In the genomic region with DNA sequence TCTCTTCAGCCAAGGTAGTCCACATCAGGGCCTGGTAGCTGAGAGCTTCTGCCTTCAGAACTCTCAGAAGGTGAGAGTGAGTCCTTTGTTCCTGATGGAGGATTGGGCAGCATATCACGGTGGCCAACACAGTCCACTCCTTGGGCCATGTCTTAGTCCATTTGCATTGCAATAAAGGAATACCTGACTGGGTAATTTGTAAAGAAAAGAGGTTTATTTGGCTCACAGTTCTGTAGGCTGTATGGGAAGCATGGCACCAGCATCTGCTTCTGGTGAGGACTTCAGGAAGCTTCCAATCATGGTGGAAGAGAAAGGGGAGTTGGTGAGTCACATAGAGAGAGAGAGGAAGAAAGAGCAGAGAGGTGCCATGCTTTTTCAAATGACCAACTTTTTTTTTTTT, we compare ENCODE assay signal across 37 cellular contexts.
A peak's percentile ranks its signal among the peaks of the same experiment; 100 is the strongest.
DNase-seq lines count a peak whose midpoint lies in the region; ATAC-seq, FAIRE-seq and TF ChIP-seq lines count a peak whose summit lies in the region.
"Had no signal": no experiment of that assay in that cellular context is flagged by ENCODE, and none has a peak within 500 bp of the region (broad histone marks: within the 10 kb centered on the region; RNA-seq: fewer than 3 reads in every experiment).

No MANE protein-coding gene starts in this region.

- no peak overlapping the region for H2AK5ac ChIP-seq in neuronal stem cell (ENCODE audit: low read depth, low read length)

- H3K14ac ChIP-seq in neuronal stem cell (ENCODE audit: low read length): no peak overlapping the region

- BruUV-seq in K562 (replicated peaks; lab: Mats Ljungman, UMichigan): no TSS peak

- no peak for TF ChIP-seq EP300 in K562 (IDR thresholded peaks at IDR 0.05; ENCODE audit: low read length)

- POLR2A ChIA-PET in K562 (lab: Yijun Ruan, JAX): interaction anchor here (1.5 to 7.6 kb wide), 2 partner anchors 15 to 23 kb away, joined by 4 to 57 read pairs; no protein-coding TSS in a partner anchor

- no peak for TF ChIP-seq POLR2A in K562 (conservative IDR thresholded peaks at IDR 0.05)

- H3K27ac ChIP-seq in K562 (ENCODE audit: extremely low read depth, low read depth, low read length) (no peak overlapping the region), neuronal stem cell (replicated peaks; ENCODE audit: low read length) (no peak overlapping the region), upper lobe of right lung (no peak overlapping the region)
- H3K27ac ChIP-seq: 22Rv1; A549; BLaER1; BLaER1 treated with 17β-estradiol and CSF1 and Interleukin-3, amounts not matched to agents 10 nM and 100 nM; C4-2B had no signal

- H3K4ac ChIP-seq in neuronal stem cell (ENCODE audit: low read length): no peak overlapping the region

- no peak overlapping the region for H4K91ac ChIP-seq in neuronal stem cell (ENCODE audit: low read depth, low read length, poor library complexity)

- H2BK15ac ChIP-seq in neuronal stem cell (ENCODE audit: low read length): no peak overlapping the region

- ATAC-seq in K562 (no peak), HG02588 (IDR thresholded peaks at IDR 0.05; ENCODE audit: unreplicated experiment) (no peak), esophagus mucosa (no peak), upper lobe of right lung (no peak)
- ATAC-seq in stimulated activated naive B cell treated with anti-CD40 and anti-IgM and Interleukin-4, amounts not matched to agents 10 μg/mL and 1 μg/mL and 100 μg/mL, for 72 hours (replicated peaks): no peak
- ATAC-seq: A549; CD8-positive, alpha-beta T cell had no signal

- no peak overlapping the region for H2AFZ ChIP-seq in K562 (ENCODE audit: low read depth, low read length)
- H2AFZ ChIP-seq in neuronal stem cell (ENCODE audit: low read length): no peak overlapping the region

- peaks cover 2% of the 10 kb centered on the region for H3K4me1 Mint-ChIP-seq in progenitor cell of endocrine pancreas (ENCODE audit: low read depth)
- H3K4me1 Mint-ChIP-seq in stimulated activated naive B cell treated with anti-CD40 and anti-IgM and Interleukin-4, amounts not matched to agents 10 μg/mL and 1 μg/mL and 100 μg/mL, for 72 hours: no peaks in the 10 kb centered on the region
- H3K4me1 Mint-ChIP-seq: B cell; CD14-positive monocyte; CD4-positive, alpha-beta memory T cell; CD4-positive, CD25-positive, alpha-beta regulatory T cell; CD8-positive, alpha-beta memory T cell had no signal

- H3K4me2 ChIP-seq in K562 (ENCODE audit: insufficient read depth, low read length) (no peak overlapping the region), neuronal stem cell (ENCODE audit: insufficient read depth, low read length, poor library complexity, severe bottlenecking) (no peak overlapping the region)
- H3K4me2 ChIP-seq: A549; BLaER1; BLaER1 treated with 17β-estradiol and CSF1 and Interleukin-3, amounts not matched to agents 10 nM and 100 nM had no signal

- no peak for TF ChIP-seq RAD21 in K562 (CRISPR knock-in tag; conservative IDR thresholded peaks at IDR 0.05 in 1 of 2, IDR thresholded peaks at IDR 0.05 in 1 of 2)

- no peaks in the 10 kb centered on the region for H3K9me1 ChIP-seq in K562 (ENCODE audit: control insufficient read depth, insufficient read depth, low read length)

- H3K36me3 ChIP-seq in K562 (ENCODE audit: control insufficient read depth, insufficient read depth, low read length) (no peaks in the 10 kb centered on the region), neuronal stem cell (replicated peaks in 1 of 2; ENCODE audit: control insufficient read depth in 2 of 2, insufficient read depth in 2 of 2, low read length in 2 of 2) (no peaks in the 10 kb centered on the region), upper lobe of right lung (no peaks in the 10 kb centered on the region)
- H3K36me3 ChIP-seq: BE2C; BLaER1; BLaER1 treated with 17β-estradiol and CSF1 and Interleukin-3, amounts not matched to agents 10 nM and 100 nM had no signal

- H3K4me3 ChIP-seq in K562: no peak overlapping the region
- no peak overlapping the region for H3K4me3 ChIP-seq in neuronal stem cell (ENCODE audit: low read length in 2 of 2)
- H3K4me3 ChIP-seq in upper lobe of right lung: no peak overlapping the region
- H3K4me3 ChIP-seq: A549; BLaER1; BLaER1 treated with 17β-estradiol and CSF1 and Interleukin-3, amounts not matched to agents 10 nM and 100 nM had no signal

- H3K9me3 ChIP-seq in K562 (replicated peaks; ENCODE audit: control insufficient read depth, insufficient read depth, low read depth, low read length): no peaks in the 10 kb centered on the region
- peaks cover 0 to 2% of the 10 kb centered on the region in 2 donors for H3K9me3 ChIP-seq in neuronal stem cell (replicated peaks in 1 of 2; ENCODE audit: control insufficient read depth in 2 of 2, insufficient read depth in 1 of 2, low read depth in 1 of 2, low read length in 2 of 2)
- H3K9me3 ChIP-seq in upper lobe of right lung: no peaks in the 10 kb centered on the region
- H3K9me3 ChIP-seq: A549, BE2C, BLaER1, Caco-2 had no signal

- in situ Hi-C loops in K562 (cut with MboI): no loop called here

- no peak overlapping the region for H2BK120ac ChIP-seq in neuronal stem cell (ENCODE audit: low read depth, low read length)

- no peaks in the 10 kb centered on the region for H3K27me3 Mint-ChIP-seq in progenitor cell of endocrine pancreas
- no peaks in the 10 kb centered on the region for H3K27me3 Mint-ChIP-seq in stimulated activated naive B cell treated with anti-CD40 and anti-IgM and Interleukin-4, amounts not matched to agents 10 μg/mL and 1 μg/mL and 100 μg/mL, for 72 hours
- H3K27me3 Mint-ChIP-seq: B cell; CD4-positive, alpha-beta memory T cell; CD4-positive, alpha-beta T cell; CD4-positive, CD25-positive, alpha-beta regulatory T cell had no signal

- H3K27me3 ChIP-seq in K562 (ENCODE audit: control insufficient read depth in 2 of 2, insufficient read depth in 2 of 2, low read length in 2 of 2) (no peaks in the 10 kb centered on the region), neuronal stem cell (ENCODE audit: control insufficient read depth in 3 of 3, insufficient read depth in 3 of 3, low read depth in 1 of 3, low read length in 3 of 3) (no peaks in the 10 kb centered on the region), upper lobe of right lung (no peaks in the 10 kb centered on the region)
- H3K27me3 ChIP-seq: BE2C; BLaER1; BLaER1 treated with 17β-estradiol and CSF1 and Interleukin-3, amounts not matched to agents 10 nM and 100 nM had no signal

- no peak overlapping the region for H3K23ac ChIP-seq in neuronal stem cell (ENCODE audit: low read depth, low read length, poor library complexity)

- FAIRE-seq in K562 (lab: Jason Lieb, UNC): no peak
- FAIRE-seq: A204.1, A549, D721Med had no signal

- peaks cover 4% of the 10 kb centered on the region for H3K36me3 Mint-ChIP-seq in progenitor cell of endocrine pancreas (ENCODE audit: insufficient read depth)
- no peaks in the 10 kb centered on the region for H3K36me3 Mint-ChIP-seq in stimulated activated naive B cell treated with anti-CD40 and anti-IgM and Interleukin-4, amounts not matched to agents 10 μg/mL and 1 μg/mL and 100 μg/mL, for 72 hours
- H3K36me3 Mint-ChIP-seq: CD14-positive monocyte; CD4-positive, alpha-beta memory T cell; CD4-positive, CD25-positive, alpha-beta regulatory T cell; CD8-positive, alpha-beta memory T cell; CD8-positive, alpha-beta T cell had no signal

- no peak overlapping the region for H4K8ac ChIP-seq in neuronal stem cell (ENCODE audit: low read depth, low read length)

- TF ChIP-seq CTCF in K562 (IDR thresholded peaks at IDR 0.05 in 2 of 3, conservative IDR thresholded peaks at IDR 0.05 in 1 of 3; ENCODE audit: insufficient read depth in 2 of 3, low read depth in 1 of 3, low read length in 3 of 3) (no peak), progenitor cell of endocrine pancreas (IDR thresholded peaks at IDR 0.05; ENCODE audit: unreplicated experiment) (no peak), upper lobe of right lung (IDR thresholded peaks at IDR 0.05) (no peak)

- H3K18ac ChIP-seq in neuronal stem cell (ENCODE audit: low read length): peak overlapping the region; percentile 12

- H3K79me1 ChIP-seq in neuronal stem cell (ENCODE audit: low read depth, low read length): no peaks in the 10 kb centered on the region

- DNase-seq in K562 (ENCODE audit: extremely low read depth in 1 of 4, low spot score in 3 of 4) (no peak), neuronal stem cell (ENCODE audit: low spot score) (no peak), progenitor cell of endocrine pancreas (ENCODE audit: low spot score, unreplicated experiment) (no peak), SHP77 treated with DMSO at 0.1 percent for 48 hours (lab: John Stamatoyannopoulos, UW) (no peak), upper lobe of right lung (no peak)
- no peak for DNase-seq in stimulated activated naive B cell treated with anti-CD40 and anti-IgM and Interleukin-4, amounts not matched to agents 10 μg/mL and 1 μg/mL and 100 μg/mL, for 72 hours
- DNase-seq: 8988T; ACHN; AML-193; BE2C; C1 segment of cervical spinal cord; Caco-2; Calu3; CD4-positive, alpha-beta memory T cell; CD4-positive, alpha-beta T cell; CD4-positive, CD25-positive, alpha-beta regulatory T cell; CD8-positive, alpha-beta memory T cell; CD8-positive, alpha-beta T cell; COR-L47; DMS 273 treated with DMSO at 0.1 percent for 48 hours; DMS153; DMS53; DMS79; DMS79 treated with DMSO at 0.1 percent for 48 hours; DND-41; EL had no signal

- 25% methylated on average over 1 of the region's 1 CpG for WGBS in K562 (ENCODE audit: insufficient coverage, low coverage, missing lambda C conversion rate)
- WGBS in neuronal stem cell (ENCODE audit: extremely low coverage in 2 of 2, insufficient read length in 2 of 2, insufficient replicate concordance in 1 of 2), 2 donors: no CpG with 5 or more reads among the region's 1 CpG

- no peaks in the 10 kb centered on the region for H3K79me2 ChIP-seq in K562 (ENCODE audit: control insufficient read depth, insufficient read depth, low read length)

- H3K4me1 ChIP-seq in K562 (replicated peaks in 1 of 2; ENCODE audit: control insufficient read depth in 2 of 2, insufficient read depth in 2 of 2, low read length in 2 of 2): peaks cover 0 to 27% of the 10 kb centered on the region in 2 experiments; a peak in 3 of 5 replicates
- peaks cover 0 to 3% of the 10 kb centered on the region in 2 donors for H3K4me1 ChIP-seq in neuronal stem cell (ENCODE audit: control insufficient read depth in 2 of 2, insufficient read depth in 1 of 2, low read depth in 1 of 2, low read length in 2 of 2)
- no peaks in the 10 kb centered on the region for H3K4me1 ChIP-seq in upper lobe of right lung
- H3K4me1 ChIP-seq: A549; BE2C; BLaER1; BLaER1 treated with 17β-estradiol and CSF1 and Interleukin-3, amounts not matched to agents 10 nM and 100 nM; Caco-2 had no signal

- intact Hi-C loops in K562 (cut with micrococcal nuclease): no loop called here
- intact Hi-C loops in upper lobe of right lung (cut with DNase I): no loop called here

- H4K20me1 ChIP-seq in K562 (replicated peaks; ENCODE audit: control insufficient read depth, insufficient read depth, low read length): peaks cover 6% of the 10 kb centered on the region; the same call in 1 of the 2 replicates
- H4K20me1 ChIP-seq: BLaER1; BLaER1 treated with 17β-estradiol and CSF1 and Interleukin-3, amounts not matched to agents 10 nM and 100 nM had no signal

- H2BK12ac ChIP-seq in neuronal stem cell (ENCODE audit: low read length): no peak overlapping the region

- peak overlapping the region; percentile 26 for H3K27ac Mint-ChIP-seq in progenitor cell of endocrine pancreas
- H3K27ac Mint-ChIP-seq in stimulated activated naive B cell treated with anti-CD40 and anti-IgM and Interleukin-4, amounts not matched to agents 10 μg/mL and 1 μg/mL and 100 μg/mL, for 72 hours: peak overlapping the region; percentile 25
- H3K27ac Mint-ChIP-seq: B cell; CD14-positive monocyte; CD4-positive, alpha-beta memory T cell; CD4-positive, alpha-beta T cell; CD4-positive, CD25-positive, alpha-beta regulatory T cell; CD8-positive, alpha-beta memory T cell; CD8-positive, alpha-beta T cell had no signal

- CTCF ChIA-PET in K562 (lab: Yijun Ruan, JAX; ENCODE audit: low intra/inter-chr PET ratio): no interaction called here

- peaks cover 5% of the 10 kb centered on the region for H3K9me3 Mint-ChIP-seq in progenitor cell of endocrine pancreas (ENCODE audit: low read depth)
- H3K9me3 Mint-ChIP-seq in stimulated activated naive B cell treated with anti-CD40 and anti-IgM and Interleukin-4, amounts not matched to agents 10 μg/mL and 1 μg/mL and 100 μg/mL, for 72 hours: peaks cover 4 to 7% of the 10 kb centered on the region in 2 donors

- no peak overlapping the region for H3K9ac ChIP-seq in K562 (ENCODE audit: insufficient read depth in 1 of 2, low read depth in 2 of 2, low read length in 2 of 2)
- H3K9ac ChIP-seq in neuronal stem cell (ENCODE audit: low read depth, low read length, poor library complexity): no peak overlapping the region
- H3K9ac ChIP-seq: BLaER1; BLaER1 treated with 17β-estradiol and CSF1 and Interleukin-3, amounts not matched to agents 10 nM and 100 nM had no signal

- H3K4me3 Mint-ChIP-seq in progenitor cell of endocrine pancreas (ENCODE audit: low read depth): no peak overlapping the region
- no peak overlapping the region for H3K4me3 Mint-ChIP-seq in stimulated activated naive B cell treated with anti-CD40 and anti-IgM and Interleukin-4, amounts not matched to agents 10 μg/mL and 1 μg/mL and 100 μg/mL, for 72 hours
- H3K4me3 Mint-ChIP-seq: B cell; CD14-positive monocyte; CD4-positive, alpha-beta memory T cell; CD4-positive, alpha-beta T cell; CD4-positive, CD25-positive, alpha-beta regulatory T cell; CD8-positive, alpha-beta memory T cell; CD8-positive, alpha-beta T cell had no signal

- no peak overlapping the region for H2BK5ac ChIP-seq in neuronal stem cell (ENCODE audit: low read length)
